In genomic region chr14:29548948-29549370, GRCh38 we compare ENCODE assay signal across 8 cellular contexts.
A peak's percentile ranks its signal among the peaks of the same experiment; 100 is the strongest.
DNase-seq lines count a peak whose midpoint lies in the region; ATAC-seq and TF ChIP-seq lines count a peak whose summit lies in the region.

No MANE protein-coding gene starts in this region.

- H3K9me3 Mint-ChIP-seq in endothelial cell (ENCODE audit: unreplicated experiment): no peaks in the 10 kb centered on the region

- H3K27ac ChIP-seq in DOHH2 (ENCODE audit: low read depth, low read length): no peak overlapping the region

- no peak overlapping the region for H3K4me2 ChIP-seq in DOHH2 (ENCODE audit: low read length)

- no peaks in the 10 kb centered on the region for H3K79me2 ChIP-seq in DOHH2 (ENCODE audit: control insufficient read depth, low read length)

- no peaks in the 10 kb centered on the region for H3K36me3 ChIP-seq in DOHH2 (ENCODE audit: control insufficient read depth, low read length)

- no peaks in the 10 kb centered on the region for H3F3A ChIP-seq in DOHH2 (ENCODE audit: control insufficient read depth, insufficient read depth)

- peak; percentile 71 for DNase-seq in LHCN-M2 (ENCODE audit: low read depth)
- peak; percentile 78 for DNase-seq in OCI-M1 (lab: John Stamatoyannopoulos, UW)
- no peak for DNase-seq in endothelial cell (ENCODE audit: low spot score)
- DNase-seq in midbrain (lab: John Stamatoyannopoulos, UW): peak; percentile 73
- no peak for DNase-seq in GDM1 (lab: John Stamatoyannopoulos, UW)
- no peak for DNase-seq in HK-2 (ENCODE audit: unreplicated experiment)

- H3K27me3 Mint-ChIP-seq in endothelial cell (ENCODE audit: unreplicated experiment): peaks cover 3% of the 10 kb centered on the region

- no peaks in the 10 kb centered on the region for H3K4me1 ChIP-seq in DOHH2 (ENCODE audit: control insufficient read depth, low read length)

- H4K20me1 ChIP-seq in DOHH2 (ENCODE audit: control insufficient read depth, insufficient read depth, low read depth, low read length): no peaks in the 10 kb centered on the region

- no peaks in the 10 kb centered on the region for H3K27me3 ChIP-seq in DOHH2 (ENCODE audit: control insufficient read depth, low read length)

- no peaks in the 10 kb centered on the region for H3K9me2 ChIP-seq in DOHH2 (replicated peaks; ENCODE audit: control insufficient read depth, low read length)

- ATAC-seq in GM21717 (IDR thresholded peaks at IDR 0.05; ENCODE audit: unreplicated experiment): peak; percentile 64

- no peaks in the 10 kb centered on the region for H3K4me1 Mint-ChIP-seq in endothelial cell (ENCODE audit: unreplicated experiment)

- H3K36me3 Mint-ChIP-seq in endothelial cell (ENCODE audit: low read depth, unreplicated experiment): no peaks in the 10 kb centered on the region

- H3K27ac Mint-ChIP-seq in endothelial cell (ENCODE audit: unreplicated experiment): no peak overlapping the region

- H3K4me3 Mint-ChIP-seq in endothelial cell (ENCODE audit: unreplicated experiment): no peak overlapping the region

- no peak overlapping the region for H3K4me3 ChIP-seq in DOHH2 (ENCODE audit: low read length)

- H3K9me3 ChIP-seq in DOHH2 (ENCODE audit: control insufficient read depth, insufficient read depth, low read length): no peaks in the 10 kb centered on the region

- peak; percentile 56 for TF ChIP-seq CTCF in DOHH2 (IDR thresholded peaks at IDR 0.05; ENCODE audit: low read depth, low read length, poor library complexity, severe bottlenecking)
- TF ChIP-seq CTCF in endothelial cell (IDR thresholded peaks at IDR 0.05; ENCODE audit: unreplicated experiment): peak; percentile 77

Comparison
In these comparisons a context has a peak if more than half of its experiments do, and no peak if none do; other contexts are left out.
1. DNase-seq: peak in LHCN-M2 (single experiment), OCI-M1 (single experiment) and midbrain (single experiment); none in endothelial cell (single experiment), GDM1 (single experiment) and HK-2 (single experiment).